ENCODE assay signal across 17 cellular contexts in genomic region chr15:57562220-57562769, GRCh38. TPM values are rescaled to one million over a fixed set of nuclear protein-coding genes. Genes with fewer than 3 reads are reported as not detected.
DNase-seq lines count a peak whose midpoint lies in the region; ATAC-seq, FAIRE-seq and TF ChIP-seq lines count a peak whose summit lies in the region.
"Had no signal": no experiment of that assay in that cellular context is flagged by ENCODE, and none has a peak within 500 bp of the region (broad histone marks: within the 10 kb centered on the region; RNA-seq: fewer than 3 reads in every experiment).

No MANE protein-coding gene starts in this region.

- no peak overlapping the region for H3K4me3 ChIP-seq in Jurkat, Clone E6-1 (ENCODE audit: low read length)

- H3K9me3 Mint-ChIP-seq in nephron, result no peaks in the 10 kb centered on the region
- H3K9me3 Mint-ChIP-seq: endodermal cell, H9 had no signal

- no peak for FAIRE-seq in HTR-8/SVneo (lab: Jason Lieb, UNC)
- FAIRE-seq: TTC549 had no signal

- no peaks in the 10 kb centered on the region for H3K36me3 Mint-ChIP-seq in nephron (ENCODE audit: low read depth)

- H3K27me3 Mint-ChIP-seq in nephron (ENCODE audit: low read depth), result peaks cover 13% of the 10 kb centered on the region

- peaks cover 4% of the 10 kb centered on the region for H3K4me1 ChIP-seq in foreskin keratinocyte
- H3K4me1 ChIP-seq: parathyroid adenoma had no signal

- DNase-seq in Jurkat, Clone E6-1 (ENCODE audit: low read depth, low spot score), result peak; percentile 12
- DNase-seq in UCSD-AML1 (lab: John Stamatoyannopoulos, UW; ENCODE audit: unreplicated experiment), result peak; percentile 33
- no peak for DNase-seq in foreskin keratinocyte
- no peak for DNase-seq in HTR-8/SVneo (ENCODE audit: insufficient read length, low spot score)
- no peak for DNase-seq in LoVo (ENCODE audit: low spot score)
- no peak for DNase-seq in GF-D8 (lab: John Stamatoyannopoulos, UW)
- DNase-seq: activated gamma-delta T cell treated with Interleukin-2 at 50 U/mL for 16 hours, endodermal cell, H9, MM.1S, NCI-H2081, NCI-H774 had no signal

- H3K27me3 ChIP-seq in foreskin keratinocyte, result no peaks in the 10 kb centered on the region

- ATAC-seq in foreskin keratinocyte (peak; percentile 14), GM19463 (IDR thresholded peaks at IDR 0.05; ENCODE audit: unreplicated experiment) (no peak)

- H3K27ac ChIP-seq in foreskin keratinocyte, result no peak overlapping the region
- H3K27ac ChIP-seq: parathyroid adenoma had no signal

- H3K4me3 Mint-ChIP-seq in nephron, result no peak overlapping the region
- H3K4me3 Mint-ChIP-seq: endodermal cell had no signal

- TF ChIP-seq CTCF in foreskin keratinocyte (conservative IDR thresholded peaks at IDR 0.05) (no peak), nephron (IDR thresholded peaks at IDR 0.05; ENCODE audit: unreplicated experiment in 3 of 3) (no peak)

- H3K27ac Mint-ChIP-seq in nephron, result peak overlapping the region in 2 of 3 experiments; percentile 7 to 66
- H3K27ac Mint-ChIP-seq: endodermal cell, H9 had no signal

- peaks cover 14% of the 10 kb centered on the region for H3K4me1 Mint-ChIP-seq in nephron

RNA-seq across cellular contexts. Expression of gene MYZAP, which starts 29.4 kb away (rescaled TPM):
- not detected for polyA plus RNA-seq in Jurkat, Clone E6-1 (2012; ENCODE audit: insufficient read depth, insufficient read length)
- total RNA-seq in foreskin keratinocyte, result 2.9 and 3.5 TPM in 2 replicates
- polyA plus RNA-seq in foreskin keratinocyte, result 1.7 and 2.0 TPM in 2 replicates
- total RNA-seq: activated CD8-positive, alpha-beta memory T cell treated with anti-CD3 and anti-CD28 coated beads for 36 hours had no signal

Comparison
In these comparisons a context has a peak if more than half of its experiments do, and no peak if none do; other contexts are left out.
1. DNase-seq: peak in Jurkat, Clone E6-1 (single experiment) and UCSD-AML1 (single experiment); none in foreskin keratinocyte (0 of 2), HTR-8/SVneo (single experiment), LoVo (single experiment) and GF-D8 (single experiment).